In the genomic region with DNA sequence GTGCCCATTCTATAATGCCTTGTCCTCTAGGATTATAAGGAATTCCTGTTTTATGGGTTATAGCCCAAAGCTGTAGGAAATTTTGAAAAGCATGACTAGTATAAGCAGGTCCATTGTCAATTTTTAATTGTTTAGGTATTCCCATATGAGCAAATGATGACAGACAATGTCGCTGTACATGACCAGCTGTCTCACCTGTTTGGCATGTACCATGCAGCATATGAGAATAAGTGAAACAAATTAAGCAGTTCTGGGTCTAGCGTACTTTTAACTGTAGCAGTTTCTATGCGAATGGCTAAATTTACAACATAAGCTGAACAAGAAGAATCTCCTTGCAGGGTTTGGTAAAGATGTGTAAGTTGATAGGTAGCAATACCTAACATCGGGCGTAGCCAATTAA, we compare ENCODE assay signal across 6 cellular contexts. TPM values are rescaled to one million over a fixed set of nuclear protein-coding genes. Genes with fewer than 3 reads are reported as not detected.
"Had no signal": no experiment of that assay in that cellular context is flagged by ENCODE, and none has a peak within 500 bp of the region (broad histone marks: within the 10 kb centered on the region; RNA-seq: fewer than 3 reads in every experiment).

No MANE protein-coding gene starts in this region.

RNA-seq across cellular contexts. Expression of a gene that starts 11.6 kb away (rescaled TPM):
- total RNA-seq: glomerular endothelial cell, osteocyte, renal cortical epithelial cell had no signal
- polyA plus RNA-seq: keratinocyte, neural cell had no signal

RNA-seq across cellular contexts. Expression of a gene that starts 45.6 kb away (rescaled TPM):
- total RNA-seq: dermis microvascular lymphatic vessel endothelial cell, glomerular endothelial cell, osteocyte had no signal
- polyA plus RNA-seq: neural cell had no signal

RNA-seq across cellular contexts. Expression of a gene that starts 54.9 kb away (rescaled TPM):
- total RNA-seq: dermis microvascular lymphatic vessel endothelial cell, glomerular endothelial cell, osteocyte had no signal
- polyA plus RNA-seq: neural cell had no signal
